8 cellular contexts compared by ENCODE assay signal in the genomic region with DNA sequence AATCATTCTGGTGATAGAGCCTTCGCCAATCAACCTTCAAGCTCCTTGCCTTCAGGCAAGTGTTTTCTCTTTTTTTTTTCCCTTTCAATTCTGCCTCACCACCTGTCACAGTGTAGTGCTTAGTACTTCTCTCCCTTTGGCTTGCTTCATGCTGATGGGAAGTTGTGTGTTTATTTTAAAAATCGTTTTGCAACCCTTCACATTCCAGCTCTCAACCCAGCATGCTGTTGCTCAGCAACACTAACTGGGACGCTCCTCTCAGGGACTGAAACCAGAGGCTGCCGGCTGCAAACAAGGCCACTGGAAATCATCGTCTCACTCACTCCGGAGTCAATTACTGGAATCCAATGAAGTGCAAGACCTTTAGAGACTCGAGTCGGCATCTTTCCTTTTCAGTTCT.
DNase-seq lines count a peak whose midpoint lies in the region; ATAC-seq and TF ChIP-seq lines count a peak whose summit lies in the region.

No MANE protein-coding gene starts in this region.

- intact Hi-C loops in Right ventricle myocardium superior (cut with DNase I) = no loop called here

- H3K36me3 Mint-ChIP-seq in progenitor cell of endocrine pancreas (ENCODE audit: insufficient read depth) = no peaks in the 10 kb centered on the region

- peak overlapping the region; percentile 0 for H3K4me3 Mint-ChIP-seq in progenitor cell of endocrine pancreas (ENCODE audit: low read depth)

- H3K27me3 Mint-ChIP-seq in progenitor cell of endocrine pancreas = no peaks in the 10 kb centered on the region

- H3K4me1 Mint-ChIP-seq in progenitor cell of endocrine pancreas (ENCODE audit: low read depth) = peaks cover 29% of the 10 kb centered on the region

- peak; percentile 96 for ATAC-seq in Right ventricle myocardium superior (ENCODE audit: poor library complexity)
- ATAC-seq in GM19328 (IDR thresholded peaks at IDR 0.05; ENCODE audit: unreplicated experiment) = no peak
- no peak for ATAC-seq in GM18519 (IDR thresholded peaks at IDR 0.05; ENCODE audit: low FRiP score, unreplicated experiment)

- H3K27ac Mint-ChIP-seq in progenitor cell of endocrine pancreas = peak overlapping the region; percentile 67

- no peak for TF ChIP-seq CTCF in progenitor cell of endocrine pancreas (IDR thresholded peaks at IDR 0.05; ENCODE audit: unreplicated experiment)

- H3K9me3 Mint-ChIP-seq in progenitor cell of endocrine pancreas (ENCODE audit: low read depth) = no peaks in the 10 kb centered on the region

- peak; percentile 64 for DNase-seq in GM04504 (ENCODE audit: low read depth)
- peak; percentile 85 for DNase-seq in NCI-H774 (lab: John Stamatoyannopoulos, UW)
- DNase-seq in Right ventricle myocardium superior = peak; percentile 55
- peak; percentile 21 for DNase-seq in progenitor cell of endocrine pancreas (ENCODE audit: low spot score, unreplicated experiment)
- no peak for DNase-seq in HT-29 (ENCODE audit: low spot score)
- no peak for DNase-seq in SKM-1 (lab: John Stamatoyannopoulos, UW; ENCODE audit: unreplicated experiment)

Comparison
In these comparisons a context has a peak if more than half of its experiments do, and no peak if none do; other contexts are left out.
1. DNase-seq: peak in GM04504 (single experiment), NCI-H774 (single experiment), Right ventricle myocardium superior (single experiment) and progenitor cell of endocrine pancreas (single experiment); none in HT-29 (single experiment) and SKM-1 (single experiment).